In genomic region chr3:57980416-57980815, GRCh38 we compare ENCODE assay signal across 15 cellular contexts.
"Had no signal": no experiment of that assay in that cellular context is flagged by ENCODE, and none has a peak within 500 bp of the region (broad histone marks: within the 10 kb centered on the region; RNA-seq: fewer than 3 reads in every experiment).

No MANE protein-coding gene starts in this region.

- H3K9me3 Mint-ChIP-seq: activated CD8-positive, alpha-beta T cell treated with anti-CD3 and anti-CD28 coated beads for 36 hours; nephron progenitor cell had no signal

- H3K9me3 ChIP-seq: heart right ventricle, left lung, sigmoid colon had no signal

- H3K27ac ChIP-seq: heart right ventricle, left lung, sigmoid colon, WERI-Rb-1 had no signal

- H3K36me3 ChIP-seq: heart right ventricle, left lung, sigmoid colon, WERI-Rb-1 had no signal

- H3K4me3 ChIP-seq: heart right ventricle, left lung, sigmoid colon had no signal

- H3K27me3 Mint-ChIP-seq: activated CD4-positive, alpha-beta T cell treated with anti-CD3 and anti-CD28 coated beads for 36 hours; activated CD8-positive, alpha-beta T cell treated with anti-CD3 and anti-CD28 coated beads for 36 hours had no signal

- H3K27ac Mint-ChIP-seq: activated CD4-positive, alpha-beta T cell treated with anti-CD3 and anti-CD28 coated beads for 36 hours; activated CD8-positive, alpha-beta T cell treated with anti-CD3 and anti-CD28 coated beads for 36 hours; nephron progenitor cell had no signal

- ATAC-seq: activated CD4-positive, alpha-beta T cell treated with anti-CD3 and anti-CD28 coated beads for 36 hours; activated CD8-positive, alpha-beta T cell treated with anti-CD3 and anti-CD28 coated beads for 36 hours; heart right ventricle; left lung had no signal

- H3K4me3 Mint-ChIP-seq: activated CD4-positive, alpha-beta T cell treated with anti-CD3 and anti-CD28 coated beads for 36 hours; activated CD8-positive, alpha-beta T cell treated with anti-CD3 and anti-CD28 coated beads for 36 hours; nephron progenitor cell had no signal

- H3K27me3 ChIP-seq: heart right ventricle, left lung, sigmoid colon had no signal

- DNase-seq: activated CD4-positive, alpha-beta T cell treated with anti-CD3 and anti-CD28 coated beads for 36 hours; activated CD8-positive, alpha-beta memory T cell treated with anti-CD3 and anti-CD28 coated beads, Interleukin-2, amount 50 U/mL, for 4 hours; activated CD8-positive, alpha-beta T cell treated with anti-CD3 and anti-CD28 coated beads for 36 hours; activated naive CD4-positive, alpha-beta T cell; foreskin melanocyte; heart right ventricle; islet precursor cell; left lung; mesendoderm; nephron progenitor cell; sigmoid colon; stimulated activated CD4-positive, alpha-beta T cell treated with anti-CD3 and anti-CD28 coated beads, Interleukin-12 subunit alpha, Interleukin-12 subunit beta, amount 100 ng/mL, for 4 hours; stimulated activated naive CD4-positive, alpha-beta T cell; T1000; WERI-Rb-1 had no signal
